14 cellular contexts compared by ENCODE assay signal in genomic region chr10:80522756-80523363, GRCh38. TPM values are rescaled to one million over a fixed set of nuclear protein-coding genes. Genes with fewer than 3 reads are reported as not detected.
DNase-seq lines count a peak whose midpoint lies in the region; ATAC-seq and TF ChIP-seq lines count a peak whose summit lies in the region.
"Had no signal": no experiment of that assay in that cellular context is flagged by ENCODE, and none has a peak within 500 bp of the region (broad histone marks: within the 10 kb centered on the region; RNA-seq: fewer than 3 reads in every experiment).

No MANE protein-coding gene starts in this region.

- peaks cover 0 to 11% of the 10 kb centered on the region in 2 experiments; a peak in 1 of 3 replicates for H3K36me3 ChIP-seq in HEK293 (ENCODE audit: control insufficient read depth in 2 of 2, insufficient read depth in 1 of 2, low read length in 2 of 2)
- H3K36me3 ChIP-seq in HAP-1 (replicated peaks): no peaks in the 10 kb centered on the region

- no peaks in the 10 kb centered on the region for H3K27me3 Mint-ChIP-seq in activated CD4-positive, alpha-beta T cell treated with anti-CD3 and anti-CD28 coated beads, Interleukin-2, amount 10 ng/mL, durations not matched to agents 24 days and 14 days
- H3K27me3 Mint-ChIP-seq in activated naive CD8-positive, alpha-beta T cell: no peaks in the 10 kb centered on the region
- no peaks in the 10 kb centered on the region for H3K27me3 Mint-ChIP-seq in naive thymus-derived CD8-positive, alpha-beta T cell

- DNase-seq in activated CD4-positive, alpha-beta T cell treated with anti-CD3 and anti-CD28 coated beads, Interleukin-2, amount 10 ng/mL, durations not matched to agents 24 days and 14 days: no peak
- no peak for DNase-seq in activated CD4-positive, alpha-beta T cell treated with anti-CD3 and anti-CD28 coated beads for 4 hours
- DNase-seq in naive thymus-derived CD8-positive, alpha-beta T cell: peak in 1 of 10 donors; percentile 58
- DNase-seq in NCI-H187 treated with DMSO at 0.1 percent for 48 hours (lab: John Stamatoyannopoulos, UW) (no peak), HAP-1 (ENCODE audit: low spot score in 2 of 2) (no peak)
- no peak for DNase-seq in effector CD4-positive, alpha-beta T cell
- DNase-seq: activated CD4-positive, CD25-positive, alpha-beta regulatory T cell treated with anti-CD3 and anti-CD28 coated beads, Interleukin-2, amount 50 U/mL, for 72 hours; activated effector memory CD4-positive, alpha-beta T cell treated with anti-CD3 and anti-CD28 coated beads, Interleukin-2, amount 50 U/mL, for 16 hours; DMS53; NCI-H1092 treated with DMSO at 0.1 percent for 48 hours; NCI-H526 treated with DMSO at 0.1 percent for 48 hours had no signal

- TF ChIP-seq CTCF in HEK293 (tag by site-specific recombination; IDR thresholded peaks at IDR 0.05): no peak

- POLR2A ChIA-PET in HEK293 (lab: Yijun Ruan, JAX): interaction anchor here (0.7 kb wide), 1 partner anchor 17 kb away, joined by 3 read pairs; no protein-coding TSS in a partner anchor
- POLR2A ChIA-PET in naive thymus-derived CD8-positive, alpha-beta T cell (lab: Charles Lee): no interaction called here

- H3K4me1 ChIP-seq in HEK293 (ENCODE audit: control insufficient read depth, insufficient read depth, low read length) (no peaks in the 10 kb centered on the region), HAP-1 (no peaks in the 10 kb centered on the region)

- ATAC-seq in naive thymus-derived CD8-positive, alpha-beta T cell: peak; percentile 25 to 57

- peak overlapping the region; percentile 53 for H3K27ac Mint-ChIP-seq in activated CD4-positive, alpha-beta T cell treated with anti-CD3 and anti-CD28 coated beads, Interleukin-2, amount 10 ng/mL, durations not matched to agents 24 days and 14 days
- peak overlapping the region; percentile 83 for H3K27ac Mint-ChIP-seq in activated naive CD8-positive, alpha-beta T cell
- H3K27ac Mint-ChIP-seq in naive thymus-derived CD8-positive, alpha-beta T cell: peak overlapping the region; percentile 22 to 93 (median 82)

- H3K4me3 ChIP-seq in HEK293 (ENCODE audit: low read depth, low read length) (no peak overlapping the region), HAP-1 (no peak overlapping the region)
- H3K4me3 ChIP-seq: suprapubic skin had no signal

- no peaks in the 10 kb centered on the region for H3K27me3 ChIP-seq in HAP-1 (ENCODE audit: low read depth)
- H3K27me3 ChIP-seq: suprapubic skin had no signal

- H3K9me3 ChIP-seq in HEK293 (ENCODE audit: control insufficient read depth, insufficient read depth, low read depth, low read length) (no peaks in the 10 kb centered on the region), HAP-1 (no peaks in the 10 kb centered on the region)
- H3K9me3 ChIP-seq: suprapubic skin had no signal

- CTCF ChIA-PET in HEK293 (lab: Yijun Ruan, JAX): interaction anchor here (0.6 to 1.2 kb wide), 3 partner anchors 10 to 113 kb away, joined by 3 read pairs; no protein-coding TSS in a partner anchor

- H3K36me3 Mint-ChIP-seq in activated CD4-positive, alpha-beta T cell treated with anti-CD3 and anti-CD28 coated beads, Interleukin-2, amount 10 ng/mL, durations not matched to agents 24 days and 14 days (ENCODE audit: low read depth): peaks cover 39% of the 10 kb centered on the region
- no peaks in the 10 kb centered on the region for H3K36me3 Mint-ChIP-seq in activated naive CD8-positive, alpha-beta T cell
- peaks cover 0 to 43% (median 0%) of the 10 kb centered on the region in 3 donors for H3K36me3 Mint-ChIP-seq in naive thymus-derived CD8-positive, alpha-beta T cell

- H3K9me3 Mint-ChIP-seq in activated CD4-positive, alpha-beta T cell treated with anti-CD3 and anti-CD28 coated beads, Interleukin-2, amount 10 ng/mL, durations not matched to agents 24 days and 14 days: no peaks in the 10 kb centered on the region
- H3K9me3 Mint-ChIP-seq in activated naive CD8-positive, alpha-beta T cell (ENCODE audit: low read depth): no peaks in the 10 kb centered on the region
- H3K9me3 Mint-ChIP-seq in naive thymus-derived CD8-positive, alpha-beta T cell: no peaks in the 10 kb centered on the region

- intact Hi-C loops in activated CD4-positive, alpha-beta T cell treated with anti-CD3 and anti-CD28 coated beads, Interleukin-2, amount 10 ng/mL, durations not matched to agents 24 days and 14 days (cut with micrococcal nuclease): no loop called here

- H3K27ac ChIP-seq in HEK293 (ENCODE audit: extremely low read depth, low read depth, low read length): no peak overlapping the region
- H3K27ac ChIP-seq: suprapubic skin had no signal

- in situ Hi-C loops in HAP-1 (cut with MboI; ENCODE audit: low sequenced_read_pairs): no loop called here

- H3K4me1 Mint-ChIP-seq in activated CD4-positive, alpha-beta T cell treated with anti-CD3 and anti-CD28 coated beads, Interleukin-2, amount 10 ng/mL, durations not matched to agents 24 days and 14 days: peaks cover 49% of the 10 kb centered on the region
- peaks cover 55% of the 10 kb centered on the region for H3K4me1 Mint-ChIP-seq in activated naive CD8-positive, alpha-beta T cell (ENCODE audit: low read depth)
- peaks cover 28 to 78% (median 74%) of the 10 kb centered on the region in 4 donors for H3K4me1 Mint-ChIP-seq in naive thymus-derived CD8-positive, alpha-beta T cell

- no peak overlapping the region for H3K4me3 Mint-ChIP-seq in activated CD4-positive, alpha-beta T cell treated with anti-CD3 and anti-CD28 coated beads, Interleukin-2, amount 10 ng/mL, durations not matched to agents 24 days and 14 days
- no peak overlapping the region for H3K4me3 Mint-ChIP-seq in activated naive CD8-positive, alpha-beta T cell
- H3K4me3 Mint-ChIP-seq in naive thymus-derived CD8-positive, alpha-beta T cell: no peak overlapping the region

TF ChIP-seq in HEK293, 187 proteins besides CTCF, POLR2A, EP300 and RAD21 (continues in another document):
- TF ChIP-seq PRDM10 (tag by site-specific recombination; IDR thresholded peaks at IDR 0.05) (peak; percentile 86), ZNF335 (tag by site-specific recombination; conservative IDR thresholded peaks at IDR 0.05) (no peak), ZNF529 (tag by site-specific recombination; IDR thresholded peaks at IDR 0.05; ENCODE audit: insufficient replicate concordance) (no peak), ZEB2 (tag by site-specific recombination; IDR thresholded peaks at IDR 0.05) (no peak), PRDM4 (tag by site-specific recombination; IDR thresholded peaks at IDR 0.05) (no peak), ZNF654 (tag by site-specific recombination; IDR thresholded peaks at IDR 0.05; ENCODE audit: low read depth) (no peak)

RNA-seq across cellular contexts. Expression of gene SH2D4B, which starts 14.8 kb away (rescaled TPM):
- total RNA-seq in activated CD4-positive, alpha-beta T cell treated with anti-CD3 and anti-CD28 coated beads, Interleukin-2, amount 10 ng/mL, durations not matched to agents 24 days and 14 days: 0.19 and 0.23 TPM in 2 replicates
- under 1 TPM; 0.11 to 0.36 TPM for total RNA-seq in naive thymus-derived CD8-positive, alpha-beta T cell
- not detected for polyA plus RNA-seq in naive thymus-derived CD8-positive, alpha-beta T cell
